ENCODE assay signal across 28 cellular contexts in the genomic region with DNA sequence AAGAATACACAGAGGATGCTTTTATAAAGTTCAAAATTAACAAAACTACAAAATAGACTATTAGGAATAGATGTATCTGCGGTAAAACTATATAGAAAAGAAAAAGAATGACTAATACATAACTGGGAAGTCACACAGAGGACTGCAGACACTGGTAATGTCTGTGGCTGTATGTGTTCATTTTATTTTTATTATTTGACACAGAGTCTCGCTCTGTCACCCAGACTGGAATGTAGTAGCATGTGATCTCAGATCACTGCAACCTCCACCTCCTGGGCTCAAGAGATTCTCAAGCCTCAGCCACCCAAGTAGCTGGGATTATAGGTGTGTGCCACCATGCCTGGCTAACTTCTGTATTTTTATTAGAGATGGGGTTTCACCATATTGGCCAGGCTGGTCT.
"Had no signal": no experiment of that assay in that cellular context is flagged by ENCODE, and none has a peak within 500 bp of the region (broad histone marks: within the 10 kb centered on the region; RNA-seq: fewer than 3 reads in every experiment).

No MANE protein-coding gene starts in this region.

- H3K4me3 ChIP-seq: coronary artery, esophagus muscularis mucosa, pancreas, right lobe of liver, smooth muscle cell, testis, transverse colon, upper lobe of right lung, uterus had no signal

- H3K27ac ChIP-seq: coronary artery, esophagus muscularis mucosa, foreskin keratinocyte, neutrophil, pancreas, right lobe of liver, testis, transverse colon, upper lobe of right lung, uterus had no signal

- H3K9me3 ChIP-seq: neutrophil, pancreas, right lobe of liver, testis, transverse colon, upper lobe of right lung, uterus had no signal

- ATAC-seq: foreskin keratinocyte; left lobe of liver; natural killer cell treated with Interleukin-12 subunit alpha and Interleukin-12 subunit beta and Interleukin-15 and Interleukin-18, amount 100 ng/mL, for 72 hours; pancreas; right lobe of liver; stimulated activated memory B cell treated with anti-CD40 and anti-IgM and Interleukin-4, amounts not matched to agents 10 μg/mL and 1 μg/mL and 100 μg/mL, for 72 hours; stimulated activated naive CD8-positive, alpha-beta T cell treated with anti-CD3 and anti-CD28 coated beads, Interleukin-15, Interleukin-2, amounts not matched to agents 100 U/mL and 50 U/mL, for 24 hours; upper lobe of right lung had no signal

- H3K4me1 ChIP-seq: esophagus muscularis mucosa, foreskin keratinocyte, pancreas, right lobe of liver, transverse colon, upper lobe of right lung, uterus had no signal

- DNase-seq: dermis blood vessel endothelial cell; effector memory CD4-positive, alpha-beta T cell; foreskin keratinocyte; glutamatergic neuron; hypothalamus; immature natural killer cell; islet precursor cell; kidney glomerular epithelial cell; mammary epithelial cell; naive B cell; pancreas; right lobe of liver; stimulated activated CD4-positive, alpha-beta T cell treated with anti-CD3 and anti-CD28 coated beads, Interleukin-12 subunit alpha, Interleukin-12 subunit beta, amount 100 ng/mL, for 4 hours; stimulated activated CD4-positive, alpha-beta T cell treated with anti-CD3 and anti-CD28 coated beads, Interleukin-1b, Interleukin-23, amount 100 ng/mL, for 48 hours; stimulated activated CD4-positive, alpha-beta T cell treated with anti-CD3 and anti-CD28 coated beads, Interleukin-4, amount 100 ng/mL, for 4 hours; stimulated activated naive CD8-positive, alpha-beta T cell treated with anti-CD3 and anti-CD28 coated beads, Interleukin-15, Interleukin-2, amounts not matched to agents 100 U/mL and 50 U/mL, for 24 hours; substantia nigra; testis; transverse colon; upper lobe of right lung; uterus had no signal

- H3K4me2 ChIP-seq: smooth muscle cell had no signal

- H3K36me3 ChIP-seq: neutrophil, pancreas, uterus had no signal

- H3K27me3 ChIP-seq: esophagus muscularis mucosa, foreskin keratinocyte, neutrophil, pancreas, right lobe of liver, testis, transverse colon, upper lobe of right lung, uterus had no signal
